8 cellular contexts compared by ENCODE assay signal in the genomic region with DNA sequence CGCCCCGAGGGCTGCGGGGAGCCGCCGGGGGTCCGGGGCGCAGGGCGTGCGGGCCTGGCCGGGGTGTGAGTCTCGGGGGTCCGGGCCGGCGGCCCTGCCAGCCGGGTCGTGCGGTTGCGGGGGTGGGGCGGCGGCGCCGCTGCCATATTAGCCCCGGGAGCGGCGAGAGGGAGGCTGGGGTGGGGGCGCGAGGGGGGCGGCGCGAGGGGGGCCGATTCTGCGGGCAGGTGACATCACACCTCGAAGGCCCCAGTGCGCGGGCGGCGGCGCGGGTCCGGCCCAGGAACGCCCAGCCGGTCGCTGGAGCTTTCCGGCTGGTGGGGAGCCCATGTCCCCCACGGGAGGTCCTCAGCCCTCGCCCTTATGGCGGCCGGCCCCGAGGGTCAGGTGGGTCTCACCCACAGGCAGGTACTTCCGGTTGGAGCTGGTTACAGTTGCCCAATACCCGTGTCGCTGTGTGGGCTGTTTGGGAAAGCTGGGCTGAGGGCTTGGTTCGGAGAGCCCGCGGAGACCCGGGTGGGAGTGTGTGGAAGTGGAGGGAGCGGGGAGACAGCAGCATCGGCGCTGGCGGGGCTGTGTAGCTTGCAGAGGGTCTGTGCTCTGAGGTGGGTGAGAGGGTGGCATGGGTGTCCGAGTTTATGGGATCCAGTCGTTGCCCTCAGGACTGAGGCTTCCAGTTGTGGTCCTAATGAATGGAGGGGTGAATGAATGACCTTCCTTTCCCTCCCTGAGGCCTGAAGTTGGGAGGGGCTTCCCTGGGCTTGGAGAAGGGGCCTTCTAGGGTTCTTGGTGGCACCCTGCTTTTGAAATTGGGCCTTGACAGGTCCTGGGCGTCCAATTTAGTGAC. TPM values are rescaled to one million over a fixed set of nuclear protein-coding genes. Genes with fewer than 3 reads are reported as not detected.
DNase-seq lines count a peak whose midpoint lies in the region; ATAC-seq and TF ChIP-seq lines count a peak whose summit lies in the region.

No MANE protein-coding gene starts in this region.

- H3K4me1 ChIP-seq in mesodermal cell (ENCODE audit: control insufficient read depth, insufficient read depth, low read length, poor library complexity, severe bottlenecking), result peaks cover 39% of the 10 kb centered on the region
- H3K4me1 ChIP-seq in upper lobe of left lung, result peaks cover 55 to 73% (median 66%) of the 10 kb centered on the region in 4 donors

- H3K36me3 ChIP-seq in mesodermal cell (ENCODE audit: control insufficient read depth, insufficient read depth, low read length), result peaks cover 15% of the 10 kb centered on the region
- H3K36me3 ChIP-seq in upper lobe of left lung, result peaks cover 0 to 6% (median 2%) of the 10 kb centered on the region in 4 donors

- no peak for TF ChIP-seq POLR2A in upper lobe of left lung (IDR thresholded peaks at IDR 0.05)

- TF ChIP-seq CTCF in cardiac fibroblast (IDR thresholded peaks at IDR 0.05; ENCODE audit: low read depth, low read length) (no peak), upper lobe of left lung (IDR thresholded peaks at IDR 0.05) (no peak)

- no peak for ATAC-seq in upper lobe of left lung (ENCODE audit: low FRiP score in 2 of 2)
- no peak for ATAC-seq in GM18517 (IDR thresholded peaks at IDR 0.05; ENCODE audit: unreplicated experiment)

- peak; percentile 23 for DNase-seq in ELR (ENCODE audit: low read depth)
- peak; percentile 32 for DNase-seq in OCI-M1 (lab: John Stamatoyannopoulos, UW)
- no peak for DNase-seq in cardiac fibroblast (ENCODE audit: low read depth in 2 of 2)
- DNase-seq in upper lobe of left lung, result peak; percentile 73 to 92
- DNase-seq in midbrain (lab: John Stamatoyannopoulos, UW), result no peak
- DNase-seq in GM19238 (ENCODE audit: insufficient read length, low spot score), result no peak

- H3K4me3 ChIP-seq in cardiac fibroblast (replicated peaks in 1 of 2; ENCODE audit: low read depth in 2 of 2, low read length in 2 of 2), result peak overlapping the region; percentile 87
- peak overlapping the region; percentile 82 for H3K4me3 ChIP-seq in mesodermal cell (ENCODE audit: extremely low read depth, insufficient read depth, low read length, poor library complexity, severe bottlenecking)
- H3K4me3 ChIP-seq in upper lobe of left lung, result peak overlapping the region; percentile 77 to 90 (median 82)

- H3K27ac ChIP-seq in mesodermal cell (ENCODE audit: low read depth, low read length, severe bottlenecking), result peak overlapping the region; percentile 97
- H3K27ac ChIP-seq in upper lobe of left lung, result peak overlapping the region; percentile 98 to 100 (median 99)

- no peak for TF ChIP-seq EP300 in upper lobe of left lung (IDR thresholded peaks at IDR 0.05)

- H3K9me3 ChIP-seq in mesodermal cell (ENCODE audit: control insufficient read depth, low read length), result no peaks in the 10 kb centered on the region
- H3K9me3 ChIP-seq in upper lobe of left lung, result no peaks in the 10 kb centered on the region

- 3 to 4% methylated on average over 23 to 42 of the region's 63 CpGs for WGBS in mesodermal cell (ENCODE audit: insufficient coverage in 2 of 2), 2 experiments
- 2 to 5% methylated on average over 8 to 11 of the region's 63 CpGs for WGBS in upper lobe of left lung, 2 donors

- H3K27me3 ChIP-seq in upper lobe of left lung, result no peaks in the 10 kb centered on the region

RNA-seq across cellular contexts. Expression of a gene that starts 0.8 kb away (rescaled TPM):
- 255 TPM for polyA plus RNA-seq in mesodermal cell (2013, experiment 1 of 2)
- polyA plus RNA-seq in mesodermal cell (2013, experiment 2 of 2), result 193 TPM
- total RNA-seq in upper lobe of left lung, result 100 to 1,000 TPM in 4 of 6 donors, 10 to 100 TPM in 2; 84.9 to 332 (median 164) TPM

RNA-seq across cellular contexts. Expression of a gene that starts 5.6 kb away (rescaled TPM):
- polyA plus RNA-seq in mesodermal cell (2013, experiment 1 of 2), result 15.7 TPM
- 9.7 TPM for polyA plus RNA-seq in mesodermal cell (2013, experiment 2 of 2)
- 100 to 1,000 TPM in 1 of 6 donors, 10 to 100 TPM in 5; 33.0 to 126 (median 68.4) TPM for total RNA-seq in upper lobe of left lung

RNA-seq across cellular contexts. Expression of a gene that starts 16.7 kb away (rescaled TPM):
- polyA plus RNA-seq in mesodermal cell (2013, experiment 1 of 2), result not detected
- not detected for polyA plus RNA-seq in mesodermal cell (2013, experiment 2 of 2)
- total RNA-seq in upper lobe of left lung, result 10 to 100 TPM in 2 of 6 donors, 1 to 10 TPM in 3, under 1 TPM in 1; 0.91 to 17.0 (median 5.4) TPM

RNA-seq across cellular contexts. Expression of a gene that starts 23.3 kb away (rescaled TPM):
- polyA plus RNA-seq in mesodermal cell (2013, experiment 1 of 2), result 18.6 TPM
- 16.5 TPM for polyA plus RNA-seq in mesodermal cell (2013, experiment 2 of 2)
- total RNA-seq in upper lobe of left lung, result 10 to 100 TPM; 39.4 to 83.1 (median 67.2) TPM

RNA-seq across cellular contexts. Expression of a gene that starts 39.6 kb away (rescaled TPM):
- 5.9 TPM for polyA plus RNA-seq in mesodermal cell (2013, experiment 1 of 2)
- 5.0 TPM for polyA plus RNA-seq in mesodermal cell (2013, experiment 2 of 2)
- 10 to 100 TPM; 25.9 to 49.6 (median 37.2) TPM for total RNA-seq in upper lobe of left lung

Comparison
In these comparisons a context has a peak if more than half of its experiments do, and no peak if none do; other contexts are left out.
1. DNase-seq: peak in ELR (single experiment), OCI-M1 (single experiment) and upper lobe of left lung (2 of 2); none in cardiac fibroblast (0 of 2), midbrain (single experiment) and GM19238 (single experiment).
2. Peak in every context shown above with its lines, with median percentiles within 50 percentile points of each other: H3K4me3 ChIP-seq.